In genomic region chr10:84333864-84334451, GRCh38 we compare ENCODE assay signal across 8 cellular contexts. TPM values are rescaled to one million over a fixed set of nuclear protein-coding genes. Genes with fewer than 3 reads are reported as not detected.
A peak's percentile ranks its signal among the peaks of the same experiment; 100 is the strongest.
DNase-seq lines count a peak whose midpoint lies in the region; ATAC-seq and TF ChIP-seq lines count a peak whose summit lies in the region.

No MANE protein-coding gene starts in this region.

- peaks cover 28% of the 10 kb centered on the region for H3K4me1 ChIP-seq in RWPE2 (ENCODE audit: insufficient read depth, poor library complexity, severe bottlenecking)
- peaks cover 19 to 96% (median 69%) of the 10 kb centered on the region in 6 donors for H3K4me1 ChIP-seq in spleen
- H3K4me1 ChIP-seq in esophagus squamous epithelium = peaks cover 11 to 70% (median 20%) of the 10 kb centered on the region in 3 donors

- H3K27me3 ChIP-seq in RWPE2 (ENCODE audit: insufficient read depth, poor library complexity, severe bottlenecking) (no peaks in the 10 kb centered on the region), spleen (replicated peaks in 1 of 7) (no peaks in the 10 kb centered on the region), esophagus squamous epithelium (no peaks in the 10 kb centered on the region)

- DNase-seq in RWPE2 (ENCODE audit: low spot score) (no peak), spleen (no peak), C1 segment of cervical spinal cord (lab: John Stamatoyannopoulos, UW) (no peak), T1000 (lab: John Stamatoyannopoulos, UW) (no peak), esophagus squamous epithelium (lab: John Stamatoyannopoulos, UW) (no peak)
- peak; percentile 72 for DNase-seq in activated naive CD4-positive, alpha-beta T cell treated with Interleukin-2 at 50 U/mL for 16 hours

- intact Hi-C loops in spleen (cut with DNase I; ENCODE audit: low total_unique reads) = no loop called here
- intact Hi-C loops in esophagus squamous epithelium (cut with DNase I) = no loop called here

- H3K9me3 ChIP-seq in RWPE2 (ENCODE audit: severe bottlenecking) (no peaks in the 10 kb centered on the region), spleen (no peaks in the 10 kb centered on the region), esophagus squamous epithelium (no peaks in the 10 kb centered on the region)

- TF ChIP-seq POLR2A in spleen (IDR thresholded peaks at IDR 0.05) (no peak), esophagus squamous epithelium (IDR thresholded peaks at IDR 0.05) (no peak)

- H3K27ac ChIP-seq in RWPE2 (ENCODE audit: poor library complexity, severe bottlenecking) (no peak overlapping the region), spleen (peak overlapping the region in 5 of 8 donors; percentile 20 to 71 (median 51)), esophagus squamous epithelium (no peak overlapping the region)

- 47 to 56% (median 51%) methylated on average over 2 of the region's 2 CpGs for WGBS in spleen, 5 donors
- WGBS in esophagus squamous epithelium, 2 donors = 62 to 65% methylated on average over 2 of the region's 2 CpGs

- H3K36me3 ChIP-seq in RWPE2 (ENCODE audit: low read depth) (no peaks in the 10 kb centered on the region), spleen (no peaks in the 10 kb centered on the region), esophagus squamous epithelium (no peaks in the 10 kb centered on the region)

- TF ChIP-seq CTCF in RWPE2 (IDR thresholded peaks at IDR 0.05; ENCODE audit: poor library complexity, severe bottlenecking) (no peak), spleen (IDR thresholded peaks at IDR 0.05 in 8 of 11, conservative IDR thresholded peaks at IDR 0.05 in 3 of 11) (no peak), esophagus squamous epithelium (IDR thresholded peaks at IDR 0.05) (no peak)

- ATAC-seq in GM19035 (IDR thresholded peaks at IDR 0.05; ENCODE audit: unreplicated experiment) (peak; percentile 51), HG03045 (IDR thresholded peaks at IDR 0.05; ENCODE audit: unreplicated experiment) (peak; percentile 31), RWPE2 (ENCODE audit: low read depth) (peak; percentile 41)

- H3K4me3 ChIP-seq in RWPE2 (ENCODE audit: severe bottlenecking) (no peak overlapping the region), spleen (no peak overlapping the region), esophagus squamous epithelium (no peak overlapping the region)

RNA-seq across cellular contexts. Expression of gene CCSER2, which starts 5.6 kb away (rescaled TPM):
- total RNA-seq in spleen (10 to 100 TPM; 38.9 to 61.4 (median 54.3) TPM), esophagus squamous epithelium (10 to 100 TPM; 26.4 to 48.3 (median 31.7) TPM)
- 1 to 10 TPM; 5.3 to 8.1 (median 5.6) TPM for polyA plus RNA-seq in spleen

Comparison
In these comparisons a context has a peak if more than half of its experiments do, and no peak if none do; other contexts are left out.
1. H3K27ac ChIP-seq: peak in spleen (5 of 8); none in RWPE2 (single experiment) and esophagus squamous epithelium (0 of 4).
2. Peak in every context shown above with its lines, with median percentiles within 50 percentile points of each other: ATAC-seq.